ENCODE assay signal across 15 cellular contexts in genomic region chr3:61912158-61912557, GRCh38.
A peak's percentile ranks its signal among the peaks of the same experiment; 100 is the strongest.
DNase-seq lines count a peak whose midpoint lies in the region; ATAC-seq and TF ChIP-seq lines count a peak whose summit lies in the region.
"Had no signal": no experiment of that assay in that cellular context is flagged by ENCODE, and none has a peak within 500 bp of the region (broad histone marks: within the 10 kb centered on the region; RNA-seq: fewer than 3 reads in every experiment).

No MANE protein-coding gene starts in this region.

- CTCF ChIA-PET in WTC11 (lab: Charles Lee) = interaction anchor here (0.8 to 1.5 kb wide), 2 partner anchors 25 to 41 kb away, joined by 3 to 4 read pairs; no protein-coding TSS in a partner anchor
- CTCF ChIA-PET in activated naive CD4-positive, alpha-beta T cell treated with anti-CD3 and anti-CD28 coated beads, Interleukin-2, amount 10 ng/mL, durations not matched to agents 7 days and 5 days (lab: Charles Lee) = no interaction called here

- POLR2A ChIA-PET in WTC11 (lab: Charles Lee) = no interaction called here

- ATAC-seq in GM19025 (IDR thresholded peaks at IDR 0.05; ENCODE audit: low read depth, unreplicated experiment) (peak; percentile 82), GM21786 (IDR thresholded peaks at IDR 0.05; ENCODE audit: unreplicated experiment) (peak; percentile 55), HG03066 (IDR thresholded peaks at IDR 0.05; ENCODE audit: low read depth, unreplicated experiment) (peak; percentile 65), WTC11 (no peak), esophagus mucosa (no peak)

- TF ChIP-seq CTCF in WTC11 (IDR thresholded peaks at IDR 0.05) = no peak

- DNase-seq in WTC11 (ENCODE audit: low spot score) (no peak), RPMI8226 (no peak)
- DNase-seq in activated CD4-positive, CD25-positive, alpha-beta regulatory T cell (lab: John Stamatoyannopoulos, UW) = no peak
- DNase-seq in activated naive CD4-positive, alpha-beta T cell treated with anti-CD3 and anti-CD28 coated beads, Interleukin-2, amount 10 ng/mL, durations not matched to agents 7 days and 5 days = no peak
- DNase-seq: CD4-positive, CD25-positive, alpha-beta regulatory T cell; dorsolateral prefrontal cortex; GF-D8; mesenchymal stem cell; nucleus accumbens; tibial artery had no signal

- H3K9me3 Mint-ChIP-seq in WTC11 = no peaks in the 10 kb centered on the region
- no peaks in the 10 kb centered on the region for H3K9me3 Mint-ChIP-seq in activated naive CD4-positive, alpha-beta T cell treated with anti-CD3 and anti-CD28 coated beads, Interleukin-2, amount 10 ng/mL, durations not matched to agents 7 days and 5 days
- H3K9me3 Mint-ChIP-seq: activated T-helper 2 cell treated with anti-CD3 and anti-CD28 coated beads, Interferon-gamma antibody, Interleukin-2, Interleukin-4, amounts not matched to agents 10 μg/mL and 5 μg/mL and 100 μg/mL, durations not matched to agents 14 hours and 24 hours and 36 hours had no signal

- peaks cover 84% of the 10 kb centered on the region for H3K4me1 Mint-ChIP-seq in WTC11
- H3K4me1 Mint-ChIP-seq in activated naive CD4-positive, alpha-beta T cell treated with anti-CD3 and anti-CD28 coated beads, Interleukin-2, amount 10 ng/mL, durations not matched to agents 7 days and 5 days = no peaks in the 10 kb centered on the region
- H3K4me1 Mint-ChIP-seq: CD4-positive, CD25-positive, alpha-beta regulatory T cell had no signal

- H3K4me3 Mint-ChIP-seq in WTC11 = peak overlapping the region; percentile 24; the same call in 1 of the 2 replicates
- no peak overlapping the region for H3K4me3 Mint-ChIP-seq in activated naive CD4-positive, alpha-beta T cell treated with anti-CD3 and anti-CD28 coated beads, Interleukin-2, amount 10 ng/mL, durations not matched to agents 7 days and 5 days
- H3K4me3 Mint-ChIP-seq: CD4-positive, CD25-positive, alpha-beta regulatory T cell had no signal

- H3K27ac Mint-ChIP-seq in WTC11 = peak overlapping the region; percentile 17; the same call in 1 of the 2 replicates
- no peak overlapping the region for H3K27ac Mint-ChIP-seq in activated naive CD4-positive, alpha-beta T cell treated with anti-CD3 and anti-CD28 coated beads, Interleukin-2, amount 10 ng/mL, durations not matched to agents 7 days and 5 days
- H3K27ac Mint-ChIP-seq: activated T-helper 2 cell treated with anti-CD3 and anti-CD28 coated beads, Interferon-gamma antibody, Interleukin-2, Interleukin-4, amounts not matched to agents 10 μg/mL and 5 μg/mL and 100 μg/mL, durations not matched to agents 14 hours and 24 hours and 36 hours; CD4-positive, CD25-positive, alpha-beta regulatory T cell had no signal

- no peaks in the 10 kb centered on the region for H3K36me3 Mint-ChIP-seq in WTC11
- no peaks in the 10 kb centered on the region for H3K36me3 Mint-ChIP-seq in activated naive CD4-positive, alpha-beta T cell treated with anti-CD3 and anti-CD28 coated beads, Interleukin-2, amount 10 ng/mL, durations not matched to agents 7 days and 5 days
- H3K36me3 Mint-ChIP-seq: CD4-positive, CD25-positive, alpha-beta regulatory T cell had no signal

- no peaks in the 10 kb centered on the region for H3K27me3 Mint-ChIP-seq in WTC11 (ENCODE audit: low read depth)
- H3K27me3 Mint-ChIP-seq in activated naive CD4-positive, alpha-beta T cell treated with anti-CD3 and anti-CD28 coated beads, Interleukin-2, amount 10 ng/mL, durations not matched to agents 7 days and 5 days = no peaks in the 10 kb centered on the region
- H3K27me3 Mint-ChIP-seq: CD4-positive, CD25-positive, alpha-beta regulatory T cell had no signal

TF ChIP-seq in WTC11, 78 proteins besides CTCF, POLR2A, EP300 and RAD21 (continues in another document):
- TF ChIP-seq TEAD1 (CRISPR knock-in tag; IDR thresholded peaks at IDR 0.05) = no peak
- TF ChIP-seq AFF4 (CRISPR knock-in tag; IDR thresholded peaks at IDR 0.05; ENCODE audit: borderline replicate concordance) = no peak
- TF ChIP-seq TEAD4 (CRISPR knock-in tag; IDR thresholded peaks at IDR 0.05) = no peak
- no peak for TF ChIP-seq USF2 (CRISPR knock-in tag; IDR thresholded peaks at IDR 0.05)
- no peak for TF ChIP-seq ZNF396 (CRISPR knock-in tag; IDR thresholded peaks at IDR 0.05; ENCODE audit: borderline replicate concordance)
- no peak for TF ChIP-seq PRRX2 (CRISPR knock-in tag; IDR thresholded peaks at IDR 0.05)
- TF ChIP-seq ERG (CRISPR knock-in tag; IDR thresholded peaks at IDR 0.05) = no peak
- TF ChIP-seq ATF1 (CRISPR knock-in tag; IDR thresholded peaks at IDR 0.05) = no peak
- TF ChIP-seq ZNF671 (CRISPR knock-in tag; IDR thresholded peaks at IDR 0.05) = no peak
- TF ChIP-seq PREB (CRISPR knock-in tag; IDR thresholded peaks at IDR 0.05; ENCODE audit: borderline replicate concordance) = no peak
- no peak for TF ChIP-seq ATF2 (CRISPR knock-in tag; IDR thresholded peaks at IDR 0.05; ENCODE audit: borderline replicate concordance, low read depth)
- TF ChIP-seq E2F1 (CRISPR knock-in tag; IDR thresholded peaks at IDR 0.05) = no peak

Comparison
In these comparisons a context has a peak if more than half of its experiments do, and no peak if none do; other contexts are left out.
1. ATAC-seq: peak in GM19025 (single experiment), GM21786 (single experiment) and HG03066 (single experiment); none in WTC11 (single experiment) and esophagus mucosa (single experiment).